ENCODE assay signal across 31 cellular contexts in genomic region chr12:43004908-43005307, GRCh38.
DNase-seq lines count a peak whose midpoint lies in the region; ATAC-seq and TF ChIP-seq lines count a peak whose summit lies in the region.
"Had no signal": no experiment of that assay in that cellular context is flagged by ENCODE, and none has a peak within 500 bp of the region (broad histone marks: within the 10 kb centered on the region; RNA-seq: fewer than 3 reads in every experiment).

No MANE protein-coding gene starts in this region.

- TF ChIP-seq CTCF in Loucy (conservative IDR thresholded peaks at IDR 0.05; ENCODE audit: low read length) (no peak), WTC11 (IDR thresholded peaks at IDR 0.05) (no peak), neural crest cell (conservative IDR thresholded peaks at IDR 0.05) (no peak)

- H3K79me2 ChIP-seq in Loucy (ENCODE audit: insufficient read depth, low read length): no peaks in the 10 kb centered on the region

- H3F3A ChIP-seq in Loucy (ENCODE audit: low read depth): no peaks in the 10 kb centered on the region

- CTCF ChIA-PET in WTC11 (lab: Charles Lee): no interaction called here
- CTCF ChIA-PET in HEK293T (lab: Yijun Ruan, JAX): interaction anchor here (0.7 kb wide), 1 partner anchor 236 kb away, joined by 3 read pairs; no protein-coding TSS in a partner anchor

- peaks cover 36% of the 10 kb centered on the region for H3K4me1 Mint-ChIP-seq in WTC11
- H3K4me1 Mint-ChIP-seq in neural crest cell: peaks cover 31% of the 10 kb centered on the region
- H3K4me1 Mint-ChIP-seq: B cell, T-helper 17 cell had no signal

- H3K27me3 Mint-ChIP-seq in WTC11 (ENCODE audit: low read depth) (no peaks in the 10 kb centered on the region), neural crest cell (ENCODE audit: low read depth) (no peaks in the 10 kb centered on the region)
- H3K27me3 Mint-ChIP-seq: activated CD4-positive, alpha-beta memory T cell treated with anti-CD3 and anti-CD28 coated beads for 36 hours; effector memory CD8-positive, alpha-beta T cell; T-helper 17 cell had no signal

- H3K4me1 ChIP-seq in Loucy (ENCODE audit: insufficient read depth, low read length, poor library complexity, severe bottlenecking): no peaks in the 10 kb centered on the region
- H3K4me1 ChIP-seq: colonic mucosa, esophagus squamous epithelium, gastrocnemius medialis, SJSA1 had no signal

- no peaks in the 10 kb centered on the region for H3K27me3 ChIP-seq in Loucy (ENCODE audit: insufficient read depth, low read length, poor library complexity, severe bottlenecking)
- H3K27me3 ChIP-seq: colonic mucosa, esophagus squamous epithelium, gastrocnemius medialis, neutrophil, SJSA1, upper lobe of left lung had no signal

- H3K4me3 Mint-ChIP-seq in WTC11: no peak overlapping the region
- no peak overlapping the region for H3K4me3 Mint-ChIP-seq in neural crest cell
- H3K4me3 Mint-ChIP-seq: activated CD4-positive, alpha-beta memory T cell treated with anti-CD3 and anti-CD28 coated beads for 36 hours; B cell; effector memory CD8-positive, alpha-beta T cell; T-helper 17 cell had no signal

- no peak overlapping the region for H3K4me3 ChIP-seq in Loucy (ENCODE audit: low read length, poor library complexity, severe bottlenecking)
- H3K4me3 ChIP-seq: colonic mucosa, esophagus squamous epithelium, gastrocnemius medialis, SJSA1, upper lobe of left lung had no signal

- POLR2A ChIA-PET in WTC11 (lab: Charles Lee): no interaction called here
- POLR2A ChIA-PET in HEK293T (lab: Yijun Ruan, JAX): no interaction called here

- no peak overlapping the region for H3K4me2 ChIP-seq in Loucy (ENCODE audit: low read depth, low read length, poor library complexity, severe bottlenecking)

- H4K20me1 ChIP-seq in Loucy (ENCODE audit: insufficient read depth, low read length, poor library complexity, severe bottlenecking): no peaks in the 10 kb centered on the region

- no peaks in the 10 kb centered on the region for H3K36me3 ChIP-seq in Loucy (ENCODE audit: insufficient read depth, low read length)
- H3K36me3 ChIP-seq: colonic mucosa, esophagus squamous epithelium, gastrocnemius medialis, neutrophil, SJSA1, upper lobe of left lung had no signal

- H3K9me3 ChIP-seq in Loucy (ENCODE audit: insufficient read depth, low read depth, low read length): no peaks in the 10 kb centered on the region
- H3K9me3 ChIP-seq: colonic mucosa, esophagus squamous epithelium, gastrocnemius medialis, neutrophil, SJSA1, upper lobe of left lung had no signal

- H2AFZ ChIP-seq in Loucy (ENCODE audit: low read length): 0 out of 2 replicates have a peak overlapping the region, but pooled peaks have one; percentile 26

- H3K36me3 Mint-ChIP-seq in WTC11 (no peaks in the 10 kb centered on the region), neural crest cell (ENCODE audit: low read depth) (no peaks in the 10 kb centered on the region)
- H3K36me3 Mint-ChIP-seq: activated CD4-positive, alpha-beta memory T cell treated with anti-CD3 and anti-CD28 coated beads for 36 hours; activated naive CD4-positive, alpha-beta T cell treated with anti-CD3 and anti-CD28 coated beads, Interleukin-2, amount 50 U/mL, for 72 hours had no signal

- DNase-seq in NCI-H1105 treated with DMSO at 0.1 percent for 48 hours (lab: John Stamatoyannopoulos, UW): peak; percentile 8
- no peak for DNase-seq in NCI-H1105 (lab: John Stamatoyannopoulos, UW)
- DNase-seq in WTC11 (ENCODE audit: low spot score): no peak
- DNase-seq in neural crest cell (ENCODE audit: low read depth, low spot score): no peak
- no peak for DNase-seq in HEK293T (ENCODE audit: extremely low spot score)
- no peak for DNase-seq in HK-2 (ENCODE audit: unreplicated experiment)
- no peak for DNase-seq in COLO668 (lab: John Stamatoyannopoulos, UW; ENCODE audit: unreplicated experiment)
- DNase-seq: activated CD4-positive, alpha-beta memory T cell treated with anti-CD3 and anti-CD28 coated beads for 36 hours; activated CD4-positive, CD25-positive, alpha-beta regulatory T cell; activated CD8-positive, alpha-beta memory T cell treated with anti-CD3 and anti-CD28 coated beads, Interleukin-2, amount 50 U/mL, for 48 hours; anterior cingulate cortex; colonic mucosa; DMS79 treated with DMSO at 0.1 percent for 48 hours; effector memory CD8-positive, alpha-beta T cell; esophagus squamous epithelium; gastrocnemius medialis; hypothalamus; Kasumi-1; left ventricle myocardium superior; NCI-H1092 treated with DMSO at 0.1 percent for 48 hours; NCI-H2081 treated with DMSO at 0.1 percent for 48 hours; NCI-H524; stimulated activated CD8-positive, alpha-beta memory T cell treated with anti-CD3 and anti-CD28 coated beads, Interleukin-4, amount 100 ng/mL, for 48 hours; T-helper 17 cell; upper lobe of left lung had no signal

- no peaks in the 10 kb centered on the region for H3K9me2 ChIP-seq in Loucy (replicated peaks; ENCODE audit: low read depth, low read length)

- H3K27ac Mint-ChIP-seq in WTC11 (no peak overlapping the region; the same call in 1 of the 2 replicates), neural crest cell (ENCODE audit: unreplicated experiment) (peak overlapping the region; percentile 64)
- H3K27ac Mint-ChIP-seq: activated CD4-positive, alpha-beta memory T cell treated with anti-CD3 and anti-CD28 coated beads for 36 hours; activated naive CD4-positive, alpha-beta T cell treated with anti-CD3 and anti-CD28 coated beads, Interleukin-2, amount 50 U/mL, for 72 hours; activated T-helper 2 cell treated with anti-CD3 and anti-CD28 coated beads, Interferon-gamma antibody, Interleukin-2, Interleukin-4, amounts not matched to agents 10 μg/mL and 5 μg/mL and 100 μg/mL, durations not matched to agents 14 hours and 24 hours and 36 hours; B cell; effector memory CD8-positive, alpha-beta T cell; T-helper 17 cell had no signal

- H3K9me3 Mint-ChIP-seq in WTC11: peaks cover 6% of the 10 kb centered on the region; the same call in 1 of the 2 replicates
- peaks cover 13% of the 10 kb centered on the region for H3K9me3 Mint-ChIP-seq in neural crest cell
- H3K9me3 Mint-ChIP-seq: activated T-helper 2 cell treated with anti-CD3 and anti-CD28 coated beads, Interferon-gamma antibody, Interleukin-2, Interleukin-4, amounts not matched to agents 10 μg/mL and 5 μg/mL and 100 μg/mL, durations not matched to agents 14 hours and 24 hours and 36 hours had no signal

- H3K9ac ChIP-seq in Loucy (ENCODE audit: low read depth, low read length, poor library complexity, severe bottlenecking): no peak overlapping the region

- ATAC-seq in WTC11: peak; percentile 58
- ATAC-seq: activated naive CD4-positive, alpha-beta T cell treated with anti-CD3 and anti-CD28 coated beads, Interleukin-2, amount 50 U/mL, for 72 hours; effector memory CD8-positive, alpha-beta T cell; gastrocnemius medialis; left ventricle myocardium superior; T-helper 17 cell had no signal

TF ChIP-seq in WTC11, 78 proteins besides CTCF, POLR2A, EP300 and RAD21 (continues in another document):
- no peak for TF ChIP-seq AFF4 (CRISPR knock-in tag; IDR thresholded peaks at IDR 0.05; ENCODE audit: borderline replicate concordance)

TF ChIP-seq in HEK293T, 16 proteins besides CTCF, POLR2A, EP300 and RAD21:
- no peak for TF ChIP-seq SP1 (IDR thresholded peaks at IDR 0.05)
- TF ChIP-seq HDGF (IDR thresholded peaks at IDR 0.05; ENCODE audit: borderline replicate concordance): no peak
- no peak for TF ChIP-seq CTBP1 (IDR thresholded peaks at IDR 0.05; ENCODE audit: borderline replicate concordance)
- no peak for TF ChIP-seq FOXM1 (IDR thresholded peaks at IDR 0.05; ENCODE audit: borderline replicate concordance)
- no peak for TF ChIP-seq FOXA1 (IDR thresholded peaks at IDR 0.05)
- TF ChIP-seq, protein P1, sequence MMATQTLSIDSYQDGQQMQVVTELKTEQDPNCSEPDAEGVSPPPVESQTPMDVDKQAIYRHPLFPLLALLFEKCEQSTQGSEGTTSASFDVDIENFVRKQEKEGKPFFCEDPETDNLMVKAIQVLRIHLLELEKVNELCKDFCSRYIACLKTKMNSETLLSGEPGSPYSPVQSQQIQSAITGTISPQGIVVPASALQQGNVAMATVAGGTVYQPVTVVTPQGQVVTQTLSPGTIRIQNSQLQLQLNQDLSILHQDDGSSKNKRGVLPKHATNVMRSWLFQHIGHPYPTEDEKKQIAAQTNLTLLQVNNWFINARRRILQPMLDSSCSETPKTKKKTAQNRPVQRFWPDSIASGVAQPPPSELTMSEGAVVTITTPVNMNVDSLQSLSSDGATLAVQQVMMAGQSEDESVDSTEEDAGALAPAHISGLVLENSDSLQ (IDR thresholded peaks at IDR 0.05): no peak
- TF ChIP-seq NFRKB (IDR thresholded peaks at IDR 0.05): no peak
- TF ChIP-seq ZNF384 (IDR thresholded peaks at IDR 0.05): no peak
- TF ChIP-seq TARDBP (IDR thresholded peaks at IDR 0.05): no peak
- no peak for TF ChIP-seq FOXK2 (IDR thresholded peaks at IDR 0.05)
- TF ChIP-seq ARNT (IDR thresholded peaks at IDR 0.05): no peak
- no peak for TF ChIP-seq LEF1 (IDR thresholded peaks at IDR 0.05; ENCODE audit: borderline replicate concordance)
- TF ChIP-seq SUZ12 (IDR thresholded peaks at IDR 0.05): no peak
- TF ChIP-seq ELF4 (IDR thresholded peaks at IDR 0.05): no peak
